ENCODE assay signal across 15 cellular contexts in the genomic region with DNA sequence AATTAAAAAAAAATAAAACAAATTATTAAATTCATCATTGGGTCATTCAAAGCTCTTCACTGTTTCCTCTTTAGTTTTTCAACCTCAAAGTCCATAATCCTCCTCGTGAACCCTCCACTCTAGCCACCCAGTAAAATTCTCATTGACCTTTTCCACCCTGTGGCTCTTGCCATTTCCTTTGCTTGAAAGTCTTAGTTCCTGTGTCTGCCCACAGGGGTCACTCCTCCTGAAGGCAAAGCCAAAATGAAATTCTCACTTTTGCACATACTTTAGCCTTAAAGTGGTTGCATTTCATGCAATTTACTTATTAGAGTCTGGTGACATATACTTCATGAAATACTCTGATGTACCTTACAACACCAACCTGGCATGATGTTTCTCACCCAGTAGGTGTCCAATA.
DNase-seq lines count a peak whose midpoint lies in the region; ATAC-seq and TF ChIP-seq lines count a peak whose summit lies in the region.
"Had no signal": no experiment of that assay in that cellular context is flagged by ENCODE, and none has a peak within 500 bp of the region (broad histone marks: within the 10 kb centered on the region; RNA-seq: fewer than 3 reads in every experiment).

No MANE protein-coding gene starts in this region.

- H2AFZ ChIP-seq in HCT116 (ENCODE audit: low read depth, low read length, poor library complexity, severe bottlenecking): no peak overlapping the region

- H3K9me3 ChIP-seq in Caco-2: no peaks in the 10 kb centered on the region
- peaks cover 0 to 13% of the 10 kb centered on the region in 2 experiments; a peak in 2 of 4 replicates for H3K9me3 ChIP-seq in HCT116 (ENCODE audit: control insufficient read depth in 1 of 2, insufficient read depth in 1 of 2, low read depth in 1 of 2, low read length in 2 of 2)
- H3K9me3 ChIP-seq: prostate gland had no signal

- no peak for DNase-seq in Caco-2
- DNase-seq in HCT116 (ENCODE audit: low read depth, low spot score): no peak
- no peak for DNase-seq in astrocyte of the cerebellum (ENCODE audit: low read depth)
- DNase-seq in iPS-NIHi7 (ENCODE audit: extremely low spot score): peak; percentile 47
- DNase-seq in kidney glomerular epithelial cell (lab: John Stamatoyannopoulos, UW): no peak
- DNase-seq in nephron progenitor cell: no peak
- DNase-seq in foreskin melanocyte: no peak
- DNase-seq in KBM-7: no peak
- DNase-seq: CD8-positive, alpha-beta T cell; IMR-90; midbrain; NCI-H2029 treated with DMSO at 0.1 percent for 48 hours; stimulated activated CD4-positive, alpha-beta T cell treated with anti-CD3 and anti-CD28 coated beads, Interleukin-2, amount 100 ng/mL, for 48 hours had no signal

- TF ChIP-seq POLR2A in HCT116 (IDR thresholded peaks at IDR 0.05; ENCODE audit: borderline replicate concordance, extremely low read depth, insufficient read depth, insufficient read length): no peak

- in situ Hi-C loops in astrocyte of the cerebellum (cut with HindIII; ENCODE audit: low sequenced_read_pairs): no loop called here
- in situ Hi-C loops in KBM-7 (cut with MboI; ENCODE audit: low pct_unique_long_range_greater_than_20kb, low sequenced_read_pairs): no loop called here

- no peak overlapping the region for H3K4me2 ChIP-seq in HCT116 (ENCODE audit: low read length)

- TF ChIP-seq RAD21 in HCT116 (IDR thresholded peaks at IDR 0.05; ENCODE audit: low read depth): no peak

- intact Hi-C loops in Caco-2 (cut with micrococcal nuclease; ENCODE audit: unreplicated experiment): loop anchor here (1.0 kb wide), 1 partner anchor 63 kb away; no protein-coding TSS in a partner anchor
- intact Hi-C loops in HCT116 (cut with micrococcal nuclease): no loop called here

- no peaks in the 10 kb centered on the region for H3K4me1 ChIP-seq in Caco-2
- no peaks in the 10 kb centered on the region for H3K4me1 ChIP-seq in HCT116 (ENCODE audit: control insufficient read depth in 1 of 2, insufficient read depth in 2 of 2, low read length in 2 of 2)
- H3K4me1 ChIP-seq: prostate gland had no signal

- H3K36me3 ChIP-seq in Caco-2 (ENCODE audit: control insufficient read depth, insufficient read depth, low read length) (no peaks in the 10 kb centered on the region), HCT116 (ENCODE audit: control insufficient read depth in 1 of 2, insufficient read depth in 2 of 2, low read length in 2 of 2) (no peaks in the 10 kb centered on the region)
- H3K36me3 ChIP-seq: prostate gland had no signal

- POLR2A ChIA-PET in Caco-2 (lab: Charles Lee): no interaction called here
- POLR2A ChIA-PET in HCT116 (lab: Charles Lee): no interaction called here

- BruUV-seq in Caco-2 (replicated peaks; lab: Mats Ljungman, UMichigan) (no TSS peak), HCT116 (replicated peaks; lab: Mats Ljungman, UMichigan) (no TSS peak)

- no peak overlapping the region for H3K9ac ChIP-seq in HCT116 (ENCODE audit: low read length)

- H3K4me3 ChIP-seq in Caco-2 (ENCODE audit: low read depth, low read length) (no peak overlapping the region), HCT116 (replicated peaks in 1 of 2; ENCODE audit: low read depth in 1 of 2, low read length in 2 of 2) (no peak overlapping the region), astrocyte of the cerebellum (ENCODE audit: low read depth, low read length) (no peak overlapping the region)
- H3K4me3 ChIP-seq: prostate gland had no signal

- H3K4me1 Mint-ChIP-seq in Caco-2 (ENCODE audit: low read depth, unreplicated experiment): no peaks in the 10 kb centered on the region
- H3K4me1 Mint-ChIP-seq in nephron progenitor cell: no peaks in the 10 kb centered on the region

- H3K36me3 Mint-ChIP-seq in Caco-2 (ENCODE audit: insufficient read depth, unreplicated experiment): no peaks in the 10 kb centered on the region
- H3K36me3 Mint-ChIP-seq in nephron progenitor cell (ENCODE audit: low read depth): peaks cover 5% of the 10 kb centered on the region
- H3K36me3 Mint-ChIP-seq: CD8-positive, alpha-beta T cell had no signal

- H3K4me3 Mint-ChIP-seq in Caco-2 (ENCODE audit: unreplicated experiment) (no peak overlapping the region), nephron progenitor cell (no peak overlapping the region)
- H3K4me3 Mint-ChIP-seq: CD8-positive, alpha-beta T cell; stimulated activated naive CD8-positive, alpha-beta T cell treated with anti-CD3 and anti-CD28 coated beads, Interleukin-15, Interleukin-2, amounts not matched to agents 100 ng/mL and 50 ng/mL, for 24 hours had no signal

- TF ChIP-seq CTCF in Caco-2 (IDR thresholded peaks at IDR 0.05; ENCODE audit: insufficient read depth in 1 of 2, low read depth in 1 of 2, low read length in 1 of 2, severe bottlenecking in 1 of 2, unreplicated experiment in 1 of 2): peak; percentile 37 to 51
- TF ChIP-seq CTCF in HCT116 (IDR thresholded peaks at IDR 0.05 in 2 of 3, conservative IDR thresholded peaks at IDR 0.05 in 1 of 3; ENCODE audit: borderline replicate concordance in 1 of 3, insufficient read depth in 1 of 3, low read depth in 2 of 3, low read length in 2 of 3): peak in 2 of 3 experiments; percentile 30 to 31; a peak in 2 of 6 replicates
- TF ChIP-seq CTCF in astrocyte of the cerebellum (IDR thresholded peaks at IDR 0.05; ENCODE audit: low read depth, low read length, missing control alignments): peak; percentile 43
- TF ChIP-seq CTCF in nephron progenitor cell (IDR thresholded peaks at IDR 0.05): no peak

- no peaks in the 10 kb centered on the region for H3K9me2 ChIP-seq in HCT116 (ENCODE audit: insufficient read depth)

- H4K20me1 ChIP-seq in HCT116 (ENCODE audit: insufficient read depth): no peaks in the 10 kb centered on the region

- peaks cover 13% of the 10 kb centered on the region for H3K9me3 Mint-ChIP-seq in Caco-2 (ENCODE audit: unreplicated experiment)
- peaks cover 12% of the 10 kb centered on the region for H3K9me3 Mint-ChIP-seq in nephron progenitor cell

- ATAC-seq in HCT116: no peak
- ATAC-seq: CD8-positive, alpha-beta T cell had no signal

- H3K27me3 Mint-ChIP-seq in Caco-2 (ENCODE audit: insufficient read depth, unreplicated experiment) (peaks cover 5% of the 10 kb centered on the region), nephron progenitor cell (ENCODE audit: low read depth, poor library complexity) (no peaks in the 10 kb centered on the region)
- H3K27me3 Mint-ChIP-seq: stimulated activated naive CD8-positive, alpha-beta T cell treated with anti-CD3 and anti-CD28 coated beads, Interleukin-15, Interleukin-2, amounts not matched to agents 100 ng/mL and 50 ng/mL, for 24 hours had no signal

- RAD21 ChIA-PET in HCT116 (lab: Charles Lee; ENCODE audit: low non-redundant PET in 1 of 2, low total read pairs in 2 of 2, uncharacterized antibody in 2 of 2, unreplicated experiment in 2 of 2): no interaction called here

- CTCF ChIA-PET in Caco-2 (lab: Charles Lee) (no interaction called here), HCT116 (lab: Charles Lee) (no interaction called here)

- H3K79me2 ChIP-seq in HCT116 (ENCODE audit: insufficient read depth, low read length): no peaks in the 10 kb centered on the region

- H3K27ac Mint-ChIP-seq in Caco-2 (ENCODE audit: unreplicated experiment): no peak overlapping the region
- H3K27ac Mint-ChIP-seq in nephron progenitor cell: no peak overlapping the region
- H3K27ac Mint-ChIP-seq: CD8-positive, alpha-beta T cell; stimulated activated naive CD8-positive, alpha-beta T cell treated with anti-CD3 and anti-CD28 coated beads, Interleukin-15, Interleukin-2, amounts not matched to agents 100 ng/mL and 50 ng/mL, for 24 hours had no signal

- no peaks in the 10 kb centered on the region; the same call in 1 of the 2 replicates for H3K27me3 ChIP-seq in Caco-2 (replicated peaks; ENCODE audit: control insufficient read depth, insufficient read depth, low read length)
- H3K27me3 ChIP-seq in HCT116 (ENCODE audit: insufficient read depth, low read length): no peaks in the 10 kb centered on the region

- H3K27ac ChIP-seq in HCT116 (ENCODE audit: low read depth, low read length): no peak overlapping the region
- H3K27ac ChIP-seq: prostate gland had no signal

TF ChIP-seq in HCT116, 20 proteins besides CTCF, POLR2A, EP300 and RAD21 (continues in another document):
- TF ChIP-seq EZH2phosphoT487 (IDR thresholded peaks at IDR 0.05; ENCODE audit: borderline replicate concordance) (no peak), CBX3 (IDR thresholded peaks at IDR 0.05; ENCODE audit: low read depth) (no peak), TCF7L2 (IDR thresholded peaks at IDR 0.05; ENCODE audit: borderline replicate concordance, extremely low read depth, insufficient read depth, insufficient read length) (no peak), ELF1 (IDR thresholded peaks at IDR 0.05; ENCODE audit: borderline replicate concordance, low read depth) (no peak), SIN3A (IDR thresholded peaks at IDR 0.05; ENCODE audit: low read depth) (no peak)
- TF ChIP-seq, protein P1, sequence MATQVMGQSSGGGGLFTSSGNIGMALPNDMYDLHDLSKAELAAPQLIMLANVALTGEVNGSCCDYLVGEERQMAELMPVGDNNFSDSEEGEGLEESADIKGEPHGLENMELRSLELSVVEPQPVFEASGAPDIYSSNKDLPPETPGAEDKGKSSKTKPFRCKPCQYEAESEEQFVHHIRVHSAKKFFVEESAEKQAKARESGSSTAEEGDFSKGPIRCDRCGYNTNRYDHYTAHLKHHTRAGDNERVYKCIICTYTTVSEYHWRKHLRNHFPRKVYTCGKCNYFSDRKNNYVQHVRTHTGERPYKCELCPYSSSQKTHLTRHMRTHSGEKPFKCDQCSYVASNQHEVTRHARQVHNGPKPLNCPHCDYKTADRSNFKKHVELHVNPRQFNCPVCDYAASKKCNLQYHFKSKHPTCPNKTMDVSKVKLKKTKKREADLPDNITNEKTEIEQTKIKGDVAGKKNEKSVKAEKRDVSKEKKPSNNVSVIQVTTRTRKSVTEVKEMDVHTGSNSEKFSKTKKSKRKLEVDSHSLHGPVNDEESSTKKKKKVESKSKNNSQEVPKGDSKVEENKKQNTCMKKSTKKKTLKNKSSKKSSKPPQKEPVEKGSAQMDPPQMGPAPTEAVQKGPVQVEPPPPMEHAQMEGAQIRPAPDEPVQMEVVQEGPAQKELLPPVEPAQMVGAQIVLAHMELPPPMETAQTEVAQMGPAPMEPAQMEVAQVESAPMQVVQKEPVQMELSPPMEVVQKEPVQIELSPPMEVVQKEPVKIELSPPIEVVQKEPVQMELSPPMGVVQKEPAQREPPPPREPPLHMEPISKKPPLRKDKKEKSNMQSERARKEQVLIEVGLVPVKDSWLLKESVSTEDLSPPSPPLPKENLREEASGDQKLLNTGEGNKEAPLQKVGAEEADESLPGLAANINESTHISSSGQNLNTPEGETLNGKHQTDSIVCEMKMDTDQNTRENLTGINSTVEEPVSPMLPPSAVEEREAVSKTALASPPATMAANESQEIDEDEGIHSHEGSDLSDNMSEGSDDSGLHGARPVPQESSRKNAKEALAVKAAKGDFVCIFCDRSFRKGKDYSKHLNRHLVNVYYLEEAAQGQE (IDR thresholded peaks at IDR 0.05; ENCODE audit: low read depth): no peak
